Comparison of ENCODE assay signal across 8 cellular contexts in the genomic region with DNA sequence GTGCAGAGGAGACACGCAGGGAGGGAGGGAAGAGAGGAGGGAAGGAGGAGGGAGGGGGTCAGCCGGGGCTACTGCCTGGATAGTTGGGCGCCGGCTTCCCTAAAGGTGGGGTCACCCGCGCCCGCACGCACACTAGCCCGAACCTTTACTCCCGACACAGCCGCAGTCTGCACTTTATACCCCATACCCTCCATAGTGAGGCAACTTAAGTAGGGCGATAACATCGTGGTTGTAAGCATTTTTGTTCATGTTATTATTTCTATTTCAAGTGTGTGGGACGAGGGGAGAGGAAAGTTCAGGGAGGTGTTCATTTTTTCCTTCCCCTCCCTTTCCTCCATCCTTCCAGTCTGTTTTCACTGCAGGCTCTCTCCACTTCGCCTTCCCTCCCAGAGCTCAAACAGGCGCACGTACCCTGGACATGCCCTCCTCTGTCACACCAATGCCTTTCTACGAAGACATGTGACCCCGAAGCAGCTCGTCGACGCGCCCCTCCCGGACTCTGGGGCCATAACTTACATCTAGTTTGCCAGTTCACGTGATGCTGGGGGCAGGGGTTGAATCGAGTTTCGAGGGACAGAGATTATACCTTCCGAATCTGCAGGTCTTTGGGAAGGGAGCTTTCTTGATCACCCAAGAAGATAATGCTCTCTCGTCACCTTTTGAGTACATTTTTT. TPM values are rescaled to one million over a fixed set of nuclear protein-coding genes. Genes with fewer than 3 reads are reported as not detected.
DNase-seq lines count a peak whose midpoint lies in the region; ATAC-seq, FAIRE-seq and TF ChIP-seq lines count a peak whose summit lies in the region.

TSS of gene PRKG2 (minus strand) at position 4 of the 674 bp plus-strand sequence. CDS start 10,175 bp downstream, outside the sequence.

- no peaks in the 10 kb centered on the region for H3K4me1 ChIP-seq in CD4-positive, alpha-beta memory T cell (ENCODE audit: insufficient read depth, low read length)
- H3K4me1 ChIP-seq in NT2/D1 (ENCODE audit: insufficient read depth, insufficient read length) (peaks cover 1% of the 10 kb centered on the region), esophagus (ENCODE audit: control insufficient read depth in 2 of 2, insufficient read depth in 2 of 2, low read length in 1 of 2) (peaks cover 4 to 7% of the 10 kb centered on the region in 2 donors), HepG2 (ENCODE audit: insufficient read depth, low read length) (no peaks in the 10 kb centered on the region)

- no peak for DNase-seq in CD4-positive, alpha-beta memory T cell
- no peak for DNase-seq in NT2/D1 (ENCODE audit: low read depth, low spot score)
- no peak for DNase-seq in occipital lobe (lab: John Stamatoyannopoulos, UW)
- DNase-seq in NCI-H1436 (lab: John Stamatoyannopoulos, UW) = no peak
- no peak for DNase-seq in HepG2 (ENCODE audit: low spot score)
- DNase-seq in NCI-H1105 (lab: John Stamatoyannopoulos, UW) = no peak

- H3K27me3 Mint-ChIP-seq in CD4-positive, alpha-beta memory T cell = peaks cover 16 to 22% of the 10 kb centered on the region in 2 donors

- no peak within 1 kb of the TSS for H3K4me3 ChIP-seq in CD4-positive, alpha-beta memory T cell (ENCODE audit: low read length in 2 of 2)
- H3K4me3 ChIP-seq in NT2/D1 (ENCODE audit: insufficient read length, low read depth) = peak within 1 kb of the TSS; percentile 53
- H3K4me3 ChIP-seq in esophagus (ENCODE audit: low read depth in 1 of 2, low read length in 2 of 2) = peak within 1 kb of the TSS; percentile 42 to 44
- no peak within 1 kb of the TSS for H3K4me3 ChIP-seq in HepG2 (replicated peaks in 1 of 3; ENCODE audit: insufficient read depth in 1 of 3, low read depth in 2 of 3, low read length in 3 of 3)

- ATAC-seq in HepG2 = no peak
- no peak for ATAC-seq in HG03095 (IDR thresholded peaks at IDR 0.05; ENCODE audit: unreplicated experiment)

- no peak within 1 kb of the TSS for H3K27ac Mint-ChIP-seq in CD4-positive, alpha-beta memory T cell

- CTCF ChIA-PET in CD4-positive, alpha-beta memory T cell (lab: Charles Lee; ENCODE audit: partially characterized antibody) = no interaction called here
- CTCF ChIA-PET in HepG2 (lab: Yijun Ruan, JAX; ENCODE audit: low intra/inter-chr PET ratio, low total read pairs) = no interaction called here

- H3K9me3 ChIP-seq in CD4-positive, alpha-beta memory T cell (ENCODE audit: control insufficient read depth in 1 of 2, low read length in 2 of 2) = no peaks in the 10 kb centered on the region
- H3K9me3 ChIP-seq in NT2/D1 (ENCODE audit: insufficient read depth, low read length) (no peaks in the 10 kb centered on the region), esophagus (ENCODE audit: control insufficient read depth in 2 of 2, insufficient read depth in 1 of 2, low read depth in 1 of 2, low read length in 1 of 2) (no peaks in the 10 kb centered on the region), HepG2 (ENCODE audit: low read length) (no peaks in the 10 kb centered on the region)

- peaks cover 0 to 2% (median 0%) of the 10 kb centered on the region in 8 donors for H3K9me3 Mint-ChIP-seq in CD4-positive, alpha-beta memory T cell

- H3K4me3 Mint-ChIP-seq in CD4-positive, alpha-beta memory T cell = peak within 1 kb of the TSS in 6 of 8 donors; percentile 53 to 80 (median 65)

- no peaks in the 10 kb centered on the region for H4K20me1 ChIP-seq in HepG2 (ENCODE audit: insufficient read depth, low read length)

- no peak within 1 kb of the TSS for H3K27ac ChIP-seq in CD4-positive, alpha-beta memory T cell (ENCODE audit: low read depth, low read length)
- H3K27ac ChIP-seq in esophagus (ENCODE audit: low read depth in 2 of 2, low read length in 1 of 2) = peak within 1 kb of the TSS in 1 of 2 donors; percentile 38
- H3K27ac ChIP-seq in HepG2 (ENCODE audit: extremely low read length, insufficient read depth, low read length) = no peak within 1 kb of the TSS

- H3K4me2 ChIP-seq in HepG2 (ENCODE audit: low read depth, low read length) = no peak within 1 kb of the TSS

- in situ Hi-C loops in HepG2 (cut with HindIII; ENCODE audit: extremely low pct_ligation_motif_present, low pct_unique_long_range_greater_than_20kb) = no loop called here

- no peaks in the 10 kb centered on the region for H3K27me3 ChIP-seq in CD4-positive, alpha-beta memory T cell (ENCODE audit: insufficient read depth, low read length)
- H3K27me3 ChIP-seq in NT2/D1 (ENCODE audit: insufficient read depth, insufficient read length) = peaks cover 51% of the 10 kb centered on the region
- H3K27me3 ChIP-seq in esophagus (ENCODE audit: control insufficient read depth in 1 of 2, insufficient read depth in 2 of 2, low read length in 2 of 2) = no peaks in the 10 kb centered on the region
- peaks cover 0 to 11% of the 10 kb centered on the region in 2 experiments; a peak in 1 of 5 replicates for H3K27me3 ChIP-seq in HepG2 (ENCODE audit: control insufficient read depth in 1 of 2, insufficient read depth in 2 of 2, low read length in 2 of 2)

- H2AFZ ChIP-seq in HepG2 (ENCODE audit: low read length) = no peak within 1 kb of the TSS

- TF ChIP-seq RAD21 in HepG2 (CRISPR knock-in tag; IDR thresholded peaks at IDR 0.05) = no peak

- WGBS in esophagus, 2 donors = 5 to 6% methylated on average over 28 to 29 of the region's 29 CpGs
- 17% methylated on average over 29 of the region's 29 CpGs for WGBS in HepG2 (ENCODE audit: low lambda C conversion rate)

- no peak for FAIRE-seq in HepG2 (lab: Jason Lieb, UNC)

- peaks cover 0 to 9% (median 5%) of the 10 kb centered on the region in 4 donors for H3K4me1 Mint-ChIP-seq in CD4-positive, alpha-beta memory T cell

- intact Hi-C loops in CD4-positive, alpha-beta memory T cell (cut with micrococcal nuclease) = no loop called here
- intact Hi-C loops in HepG2 (cut with micrococcal nuclease; ENCODE audit: unreplicated experiment) = no loop called here

- BruUV-seq in HepG2 (replicated peaks; lab: Mats Ljungman, UMichigan) = no TSS peak

- peak within 1 kb of the TSS; percentile 56 for H3K9ac ChIP-seq in NT2/D1 (ENCODE audit: insufficient read length, low read depth)
- no peak within 1 kb of the TSS for H3K9ac ChIP-seq in HepG2 (ENCODE audit: insufficient read depth, low read depth, low read length)

- no peak for TF ChIP-seq POLR2A in HepG2 (IDR thresholded peaks at IDR 0.05; ENCODE audit: insufficient read depth in 1 of 2, low read depth in 2 of 2, low read length in 2 of 2)

- POLR2A ChIA-PET in CD4-positive, alpha-beta memory T cell (lab: Charles Lee; ENCODE audit: partially characterized antibody) = no interaction called here
- POLR2A ChIA-PET in HepG2 (lab: Yijun Ruan, JAX) = no interaction called here

- no peaks in the 10 kb centered on the region for H3K36me3 Mint-ChIP-seq in CD4-positive, alpha-beta memory T cell

- TF ChIP-seq EP300 in HepG2 (IDR thresholded peaks at IDR 0.05; ENCODE audit: low read depth in 2 of 2, low read length in 2 of 2) = no peak
- no peak for TF ChIP-seq EP300 in HepG2 (CRISPR knock-in tag; IDR thresholded peaks at IDR 0.05; ENCODE audit: borderline replicate concordance)

- no peak for TF ChIP-seq CTCF in HepG2 (CRISPR knock-in tag; IDR thresholded peaks at IDR 0.05)

- no peaks in the 10 kb centered on the region for H3K36me3 ChIP-seq in CD4-positive, alpha-beta memory T cell (ENCODE audit: insufficient read depth, low read length)
- H3K36me3 ChIP-seq in NT2/D1 (ENCODE audit: insufficient read depth, insufficient read length, low read length) = no peaks in the 10 kb centered on the region
- H3K36me3 ChIP-seq in esophagus (ENCODE audit: control insufficient read depth in 2 of 2, insufficient read depth in 2 of 2, low read length in 1 of 2) = no peaks in the 10 kb centered on the region
- H3K36me3 ChIP-seq in HepG2 (replicated peaks in 1 of 2; ENCODE audit: control insufficient read depth in 1 of 2, insufficient read depth in 2 of 2, low read length in 2 of 2) = no peaks in the 10 kb centered on the region

- H3K79me2 ChIP-seq in HepG2 (ENCODE audit: insufficient read depth, low read length) = no peaks in the 10 kb centered on the region

TF ChIP-seq in HepG2, 621 proteins besides CTCF, POLR2A, EP300 and RAD21 (continues in another document):
- TF ChIP-seq ZBTB20 (CRISPR knock-in tag; IDR thresholded peaks at IDR 0.05; ENCODE audit: borderline replicate concordance, low read depth) (no peak), ZNF205 (CRISPR knock-in tag; IDR thresholded peaks at IDR 0.05) (no peak), HCFC1 (IDR thresholded peaks at IDR 0.05; ENCODE audit: low read depth, low read length) (no peak)

RNA-seq across cellular contexts. Expression of gene PRKG2, which starts in this region (rescaled TPM):
- 1 to 10 TPM; 1.7 to 2.2 TPM for total RNA-seq in CD4-positive, alpha-beta memory T cell
- polyA plus RNA-seq in CD4-positive, alpha-beta memory T cell = 1 to 10 TPM; 1.5 to 5.1 TPM
- polyA plus RNA-seq in esophagus (under 1 TPM; 0.45 to 0.59 TPM), HepG2 (2011; rRNA removed) (0.03 and 0.04 TPM in 2 replicates)
- total RNA-seq in occipital lobe (15.0 TPM), HepG2 (2016; rRNA removed; fragmentation: Illumina TruSeq; extraction: Trizol) (0.04 TPM in 1 of 2 replicates, not detected in the other)
- total RNA-seq in HepG2 (2016; cell fraction: cytosol; rRNA removed; fragmentation: Illumina TruSeq; extraction: Trizol; ENCODE audit: low read depth) = not detected in 2 replicates
- not detected in 2 replicates for total RNA-seq in HepG2 (2016; cell fraction: insoluble cytoplasmic fraction; rRNA removed; fragmentation: Illumina TruSeq; extraction: Trizol)
- total RNA-seq in HepG2 (2016; cell fraction: membrane; rRNA removed; fragmentation: Illumina TruSeq; extraction: Trizol) = not detected in 2 replicates
- not detected in 2 replicates for total RNA-seq in HepG2 (2016; cell fraction: nucleus; rRNA removed; fragmentation: Illumina TruSeq; extraction: Trizol)
- 0.04 TPM in 1 of 2 replicates, not detected in the other for polyA plus RNA-seq in HepG2 (2011; cell fraction: cytosol; rRNA removed)
- not detected in 2 replicates for polyA plus RNA-seq in HepG2 (2011; cell fraction: nucleus; rRNA removed)
- 0.04 TPM in 1 of 2 replicates, not detected in the other for polyA plus RNA-seq in HepG2 (2012)
- polyA plus RNA-seq in HepG2 (2016; cell fraction: cytosol; fragmentation: Illumina TruSeq; extraction: Trizol; ENCODE audit: low read depth) = not detected in 2 replicates
- polyA plus RNA-seq in HepG2 (2016; cell fraction: insoluble cytoplasmic fraction; fragmentation: Illumina TruSeq; extraction: Trizol; ENCODE audit: low read depth) = not detected in 2 replicates
- 0.03 TPM in 1 of 2 replicates, not detected in the other for polyA plus RNA-seq in HepG2 (2016; cell fraction: membrane; fragmentation: Illumina TruSeq; extraction: Trizol; ENCODE audit: low read depth)
- not detected in 2 replicates for polyA plus RNA-seq in HepG2 (2016; cell fraction: nucleus; fragmentation: Illumina TruSeq; extraction: Trizol; ENCODE audit: insufficient read depth, low read depth)
- polyA minus RNA-seq in HepG2 (2011; rRNA and poly(A)+ RNA removed; ENCODE audit: low replicate concordance) = 0.08 TPM in 1 of 2 replicates, not detected in the other
- polyA minus RNA-seq in HepG2 (2011; cell fraction: cytosol; rRNA and poly(A)+ RNA removed) = not detected in 2 replicates
- 0.77 TPM in 1 of 2 replicates, not detected in the other for polyA minus RNA-seq in HepG2 (2011; cell fraction: nucleus; rRNA and poly(A)+ RNA removed)

Comparison
In these comparisons a context has a peak if more than half of its experiments do, and no peak if none do; other contexts are left out.
1. H3K4me3 ChIP-seq: peak in NT2/D1 (single experiment) and esophagus (2 of 2); none in CD4-positive, alpha-beta memory T cell (0 of 2) and HepG2 (0 of 3).